ENCODE assay signal across 8 cellular contexts in genomic region chr14:21096889-21097615, GRCh38. TPM values are rescaled to one million over a fixed set of nuclear protein-coding genes. Genes with fewer than 3 reads are reported as not detected.
A peak's percentile ranks its signal among the peaks of the same experiment; 100 is the strongest.
DNase-seq lines count a peak whose midpoint lies in the region; ATAC-seq and TF ChIP-seq lines count a peak whose summit lies in the region.

No MANE protein-coding gene starts in this region.

- no peak overlapping the region for H3K9ac ChIP-seq in SK-N-MC (ENCODE audit: insufficient read length)

- no peaks in the 10 kb centered on the region for H3K27me3 ChIP-seq in foreskin keratinocyte

- H3K27ac ChIP-seq in SK-N-MC (peak overlapping the region; percentile 81), foreskin keratinocyte (peak overlapping the region; percentile 52)

- ATAC-seq in foreskin keratinocyte, result no peak
- peak; percentile 24 for ATAC-seq in sciatic nerve
- no peak for ATAC-seq in GM19351 (IDR thresholded peaks at IDR 0.05; ENCODE audit: unreplicated experiment)

- DNase-seq in GM20000 (ENCODE audit: low spot score) (peak; percentile 24), SK-N-MC (ENCODE audit: low read depth, low spot score) (no peak), foreskin keratinocyte (peak in 1 of 2 donors; percentile 11), sciatic nerve (ENCODE audit: low spot score) (no peak), NAMALWA (ENCODE audit: low spot score) (no peak)
- no peak for DNase-seq in activated CD4-positive, CD25-positive, alpha-beta regulatory T cell treated with anti-CD3 and anti-CD28 coated beads, Interleukin-2, amount 50 U/mL, for 72 hours
- DNase-seq in activated CD4-positive, alpha-beta T cell treated with anti-CD3 and anti-CD28 coated beads, Interleukin-2, amount 50 U/mL, for 48 hours, result no peak

- H3K4me1 ChIP-seq in foreskin keratinocyte, result peaks cover 28% of the 10 kb centered on the region

- H3K36me3 ChIP-seq in SK-N-MC (ENCODE audit: insufficient read depth, low read length), result peaks cover 13% of the 10 kb centered on the region; the same call in 1 of the 2 replicates

- intact Hi-C loops in sciatic nerve (cut with DNase I), result no loop called here

- H3K9me3 ChIP-seq in SK-N-MC (ENCODE audit: low read depth, low read length), result no peaks in the 10 kb centered on the region

- TF ChIP-seq CTCF in GM20000 (IDR thresholded peaks at IDR 0.05; ENCODE audit: extremely low read depth, missing control alignments), result no peak
- TF ChIP-seq CTCF in foreskin keratinocyte (conservative IDR thresholded peaks at IDR 0.05), result no peak

- peak overlapping the region; percentile 53; the same call in 1 of the 2 replicates for H3K4me3 ChIP-seq in SK-N-MC

RNA-seq across cellular contexts. Expression of gene ZNF219, which starts 1.4 kb away (rescaled TPM):
- total RNA-seq in foreskin keratinocyte (51.9 and 52.0 TPM in 2 replicates), sciatic nerve (43.2 TPM)
- 56.9 and 62.5 TPM in 2 replicates for polyA plus RNA-seq in foreskin keratinocyte

RNA-seq across cellular contexts. Expression of gene TMEM253, which starts 3.8 kb away (rescaled TPM):
- total RNA-seq in foreskin keratinocyte (0.34 and 0.42 TPM in 2 replicates), sciatic nerve (0.62 TPM)
- 1.2 and 1.4 TPM in 2 replicates for polyA plus RNA-seq in foreskin keratinocyte

RNA-seq across cellular contexts. Expression of gene ARHGEF40, which starts 26.9 kb away (rescaled TPM):
- total RNA-seq in foreskin keratinocyte, result 13.6 and 20.7 TPM in 2 replicates
- polyA plus RNA-seq in foreskin keratinocyte, result 10.2 and 17.6 TPM in 2 replicates
- total RNA-seq in sciatic nerve, result 91.1 TPM

RNA-seq across cellular contexts. Expression of gene RNASE8, which starts 39.4 kb away (rescaled TPM):
- total RNA-seq in foreskin keratinocyte (not detected in 2 replicates), sciatic nerve (not detected)
- polyA plus RNA-seq in foreskin keratinocyte, result not detected in 2 replicates

RNA-seq across cellular contexts. Expression of gene RNASE7, which starts 54.9 kb away (rescaled TPM):
- total RNA-seq in foreskin keratinocyte (10.5 and 17.1 TPM in 2 replicates), sciatic nerve (not detected)
- polyA plus RNA-seq in foreskin keratinocyte, result 6.8 and 11.7 TPM in 2 replicates
